ENCODE assay signal across 1 cellular context in the genomic region with DNA sequence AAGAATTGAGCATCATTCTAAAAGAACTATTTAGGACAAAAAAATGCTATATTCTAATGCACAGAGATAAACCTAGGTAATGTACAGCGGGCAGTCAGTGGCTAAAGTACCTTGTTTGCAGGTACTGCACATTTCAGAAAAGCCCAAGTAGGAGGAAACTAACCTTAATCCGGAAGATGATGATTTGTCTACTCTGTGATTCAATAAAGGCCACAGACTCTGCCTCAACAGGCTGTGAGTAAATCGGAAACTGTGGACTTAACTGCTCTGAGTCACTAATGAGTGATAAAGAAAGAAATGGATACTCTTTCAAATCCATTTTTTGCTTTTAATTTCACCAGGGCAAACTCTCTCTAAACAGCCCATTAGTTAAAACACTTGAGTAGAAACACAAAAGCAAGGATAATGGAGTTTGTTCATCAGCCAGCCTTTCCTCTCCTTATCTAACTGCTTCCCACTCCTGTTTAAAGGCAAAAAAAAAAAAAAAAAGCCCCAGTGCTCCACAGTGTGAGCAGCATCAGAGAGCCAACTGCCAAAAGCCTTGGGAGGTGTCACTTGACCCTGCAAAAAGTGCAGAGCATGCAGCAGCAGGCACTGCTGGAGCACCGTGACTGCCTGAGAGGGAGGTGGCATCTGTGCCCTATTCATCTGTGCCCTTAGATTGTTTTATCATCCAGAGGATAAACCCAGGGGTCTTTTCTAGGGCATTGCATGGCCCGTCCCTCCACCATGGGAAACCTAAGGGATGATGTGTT.
TF ChIP-seq lines count a peak whose summit lies in the region.

No MANE protein-coding gene starts in this region.

TF ChIP-seq in SK-N-SH, 30 proteins besides CTCF, POLR2A, EP300 and RAD21 (continued from another document):
- TF ChIP-seq, protein P1, sequence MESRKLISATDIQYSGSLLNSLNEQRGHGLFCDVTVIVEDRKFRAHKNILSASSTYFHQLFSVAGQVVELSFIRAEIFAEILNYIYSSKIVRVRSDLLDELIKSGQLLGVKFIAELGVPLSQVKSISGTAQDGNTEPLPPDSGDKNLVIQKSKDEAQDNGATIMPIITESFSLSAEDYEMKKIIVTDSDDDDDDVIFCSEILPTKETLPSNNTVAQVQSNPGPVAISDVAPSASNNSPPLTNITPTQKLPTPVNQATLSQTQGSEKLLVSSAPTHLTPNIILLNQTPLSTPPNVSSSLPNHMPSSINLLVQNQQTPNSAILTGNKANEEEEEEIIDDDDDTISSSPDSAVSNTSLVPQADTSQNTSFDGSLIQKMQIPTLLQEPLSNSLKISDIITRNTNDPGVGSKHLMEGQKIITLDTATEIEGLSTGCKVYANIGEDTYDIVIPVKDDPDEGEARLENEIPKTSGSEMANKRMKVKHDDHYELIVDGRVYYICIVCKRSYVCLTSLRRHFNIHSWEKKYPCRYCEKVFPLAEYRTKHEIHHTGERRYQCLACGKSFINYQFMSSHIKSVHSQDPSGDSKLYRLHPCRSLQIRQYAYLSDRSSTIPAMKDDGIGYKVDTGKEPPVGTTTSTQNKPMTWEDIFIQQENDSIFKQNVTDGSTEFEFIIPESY (IDR thresholded peaks at IDR 0.05; ENCODE audit: borderline replicate concordance, low read depth): no peak
- TF ChIP-seq GATA2 (CRISPR knock-in tag; IDR thresholded peaks at IDR 0.05) (peak; percentile 32; the same call in 1 of the 2 replicates), FOXJ3 (CRISPR knock-in tag; IDR thresholded peaks at IDR 0.05) (no peak), RXRA (IDR thresholded peaks at IDR 0.05; ENCODE audit: borderline replicate concordance, low read depth) (no peak), RFX5 (IDR thresholded peaks at IDR 0.05; ENCODE audit: low read length) (no peak), GABPA (IDR thresholded peaks at IDR 0.05; ENCODE audit: low read depth) (peak; percentile 39; the same call in 1 of the 2 replicates), FOSL2 (IDR thresholded peaks at IDR 0.05; ENCODE audit: borderline replicate concordance, low read depth) (peak; percentile 64; the same call in 1 of the 2 replicates), NRF1 (IDR thresholded peaks at IDR 0.05; ENCODE audit: low read depth, low read length) (no peak), POLR2AphosphoS5 (IDR thresholded peaks at IDR 0.05; ENCODE audit: low read depth, low read length) (no peak)
- TF ChIP-seq, protein P2, sequence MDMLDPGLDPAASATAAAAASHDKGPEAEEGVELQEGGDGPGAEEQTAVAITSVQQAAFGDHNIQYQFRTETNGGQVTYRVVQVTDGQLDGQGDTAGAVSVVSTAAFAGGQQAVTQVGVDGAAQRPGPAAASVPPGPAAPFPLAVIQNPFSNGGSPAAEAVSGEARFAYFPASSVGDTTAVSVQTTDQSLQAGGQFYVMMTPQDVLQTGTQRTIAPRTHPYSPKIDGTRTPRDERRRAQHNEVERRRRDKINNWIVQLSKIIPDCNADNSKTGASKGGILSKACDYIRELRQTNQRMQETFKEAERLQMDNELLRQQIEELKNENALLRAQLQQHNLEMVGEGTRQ (IDR thresholded peaks at IDR 0.05; ENCODE audit: borderline replicate concordance, low read depth, low read length): no peak
